ENCODE assay signal across 16 cellular contexts in genomic region chr3:25281041-25281842, GRCh38.
"Had no signal": no experiment of that assay in that cellular context is flagged by ENCODE, and none has a peak within 500 bp of the region (broad histone marks: within the 10 kb centered on the region; RNA-seq: fewer than 3 reads in every experiment).

No MANE protein-coding gene starts in this region.

- DNase-seq: activated CD4-positive, alpha-beta memory T cell treated with anti-CD3 and anti-CD28 coated beads, Interleukin-2, amount 10 ng/mL, durations not matched to agents 7 days and 5 days; activated CD4-positive, alpha-beta T cell treated with anti-CD3 and anti-CD28 coated beads for 36 hours; activated effector memory CD4-positive, alpha-beta T cell treated with Interleukin-2 at 50 U/mL for 16 hours; activated naive CD4-positive, alpha-beta T cell treated with anti-CD3 and anti-CD28 coated beads, Interleukin-2, amount 50 U/mL, for 16 hours; activated T-cell treated with anti-CD3 and anti-CD28 coated beads, Interleukin-2, amount 50 U/mL, for 4 hours; dermis blood vessel endothelial cell; effector memory CD8-positive, alpha-beta T cell; head of caudate nucleus; kidney glomerular epithelial cell; occipital lobe; right lobe of liver; upper lobe of left lung had no signal

- H3K9me3 ChIP-seq: right lobe of liver, suprapubic skin, upper lobe of left lung had no signal

- H3K27me3 ChIP-seq: right lobe of liver, suprapubic skin, upper lobe of left lung had no signal

- ATAC-seq: activated CD4-positive, alpha-beta T cell treated with anti-CD3 and anti-CD28 coated beads for 36 hours; activated T-cell treated with anti-CD3 and anti-CD28 coated beads, Interleukin-2, amount 50 U/mL, for 4 hours; effector memory CD8-positive, alpha-beta T cell; right lobe of liver had no signal

- H3K27ac ChIP-seq: epithelial cell of prostate, right lobe of liver, suprapubic skin, upper lobe of left lung, VCaP had no signal

- H3K4me1 ChIP-seq: right lobe of liver, suprapubic skin, upper lobe of left lung had no signal

- H3K4me3 ChIP-seq: right lobe of liver, smooth muscle cell, suprapubic skin, upper lobe of left lung had no signal

- H3K36me3 ChIP-seq: right lobe of liver, suprapubic skin, upper lobe of left lung had no signal
